In genomic region chr3:186998937-186999368, GRCh38 we compare ENCODE assay signal across 13 cellular contexts.
DNase-seq lines count a peak whose midpoint lies in the region; ATAC-seq and TF ChIP-seq lines count a peak whose summit lies in the region.
"Had no signal": no experiment of that assay in that cellular context is flagged by ENCODE, and none has a peak within 500 bp of the region (broad histone marks: within the 10 kb centered on the region; RNA-seq: fewer than 3 reads in every experiment).

No MANE protein-coding gene starts in this region.

- RAD21 ChIA-PET in HCT116 (lab: Charles Lee; ENCODE audit: low non-redundant PET in 1 of 2, low total read pairs in 2 of 2, uncharacterized antibody in 2 of 2, unreplicated experiment in 2 of 2): no interaction called here

- H3K4me2 ChIP-seq in BLaER1 (0 out of 2 replicates have a peak overlapping the region, but pooled peaks have one; percentile 75), HCT116 (ENCODE audit: low read length) (peak overlapping the region; percentile 59), PC-3 (ENCODE audit: low read length) (no peak overlapping the region), hepatocyte (no peak overlapping the region)

- intact Hi-C loops in HCT116 (cut with micrococcal nuclease): no loop called here
- intact Hi-C loops in PC-3 (cut with micrococcal nuclease): no loop called here

- H3K36me3 ChIP-seq in BLaER1 (peaks cover 65% of the 10 kb centered on the region), HCT116 (ENCODE audit: control insufficient read depth in 1 of 2, insufficient read depth in 2 of 2, low read length in 2 of 2) (no peaks in the 10 kb centered on the region), PC-3 (ENCODE audit: low read depth, low read length) (no peaks in the 10 kb centered on the region), iPS-15b (ENCODE audit: control insufficient read depth, insufficient read depth, low read length) (peaks cover 7% of the 10 kb centered on the region), hepatocyte (replicated peaks; ENCODE audit: insufficient read depth, low read depth) (no peaks in the 10 kb centered on the region)

- no peaks in the 10 kb centered on the region for H3F3A ChIP-seq in PC-3 (ENCODE audit: low read length, unreplicated experiment)

- TF ChIP-seq RAD21 in HCT116 (IDR thresholded peaks at IDR 0.05; ENCODE audit: low read depth): no peak

- WGBS in hepatocyte (ENCODE audit: low lambda C conversion rate, missing lambda C conversion rate): 58% methylated on average over 9 of the region's 9 CpGs

- no peak overlapping the region for H2AFZ ChIP-seq in HCT116 (ENCODE audit: low read depth, low read length, poor library complexity, severe bottlenecking)
- no peak overlapping the region for H2AFZ ChIP-seq in PC-3 (ENCODE audit: low read length)
- no peak overlapping the region for H2AFZ ChIP-seq in hepatocyte

- peaks cover 64% of the 10 kb centered on the region for H3K4me1 ChIP-seq in BLaER1
- peaks cover 12 to 24% of the 10 kb centered on the region in 2 experiments for H3K4me1 ChIP-seq in HCT116 (ENCODE audit: control insufficient read depth in 1 of 2, insufficient read depth in 2 of 2, low read length in 2 of 2)
- peaks cover 13% of the 10 kb centered on the region; the same call in 1 of the 2 replicates for H3K4me1 ChIP-seq in PC-3 (ENCODE audit: insufficient read depth, low read length)
- peaks cover 14% of the 10 kb centered on the region for H3K4me1 ChIP-seq in iPS-15b (ENCODE audit: control insufficient read depth, insufficient read depth, low read length)
- H3K4me1 ChIP-seq in hepatocyte (ENCODE audit: insufficient read depth): no peaks in the 10 kb centered on the region

- in situ Hi-C loops in GM13976 (cut with MboI; ENCODE audit: low sequenced_read_pairs, unreplicated experiment): no loop called here

- H4K20me1 ChIP-seq in BLaER1 (peaks cover 86% of the 10 kb centered on the region), HCT116 (ENCODE audit: insufficient read depth) (no peaks in the 10 kb centered on the region), PC-3 (ENCODE audit: low read length) (no peaks in the 10 kb centered on the region), hepatocyte (ENCODE audit: insufficient read depth, poor library complexity, severe bottlenecking) (no peaks in the 10 kb centered on the region)

- CTCF ChIA-PET in HCT116 (lab: Charles Lee) (no interaction called here), PC-3 (lab: Charles Lee) (interaction anchor here (0.5 kb wide), 1 partner anchor 306 kb away, joined by 3 read pairs; no protein-coding TSS in a partner anchor)

- H3K4me3 ChIP-seq in BLaER1: no peak overlapping the region
- H3K4me3 ChIP-seq in HCT116 (replicated peaks in 1 of 2; ENCODE audit: low read depth in 1 of 2, low read length in 2 of 2): no peak overlapping the region
- H3K4me3 ChIP-seq in PC-3 (ENCODE audit: low read length): no peak overlapping the region
- peak overlapping the region; percentile 1 for H3K4me3 ChIP-seq in iPS-15b (ENCODE audit: low read depth, low read length)
- H3K4me3 ChIP-seq in hepatocyte: no peak overlapping the region

- TF ChIP-seq CTCF in HCT116 (IDR thresholded peaks at IDR 0.05 in 2 of 3, conservative IDR thresholded peaks at IDR 0.05 in 1 of 3; ENCODE audit: borderline replicate concordance in 1 of 3, insufficient read depth in 1 of 3, low read depth in 2 of 3, low read length in 2 of 3): no peak
- TF ChIP-seq CTCF in PC-3 (conservative IDR thresholded peaks at IDR 0.05; ENCODE audit: low read depth, low read length): no peak
- no peak for TF ChIP-seq CTCF in hepatocyte (IDR thresholded peaks at IDR 0.05; ENCODE audit: poor library complexity)
- TF ChIP-seq CTCF in GM13976 (IDR thresholded peaks at IDR 0.05; ENCODE audit: borderline replicate concordance, control extremely low read depth, extremely low read depth, insufficient read depth, missing control alignments): no peak

- H3K9me2 ChIP-seq in HCT116 (ENCODE audit: insufficient read depth): no peaks in the 10 kb centered on the region
- H3K9me2 ChIP-seq in PC-3 (replicated peaks; ENCODE audit: low read length): no peaks in the 10 kb centered on the region
- H3K9me2 ChIP-seq in hepatocyte (replicated peaks; ENCODE audit: insufficient read depth): no peaks in the 10 kb centered on the region

- H3K27me3 ChIP-seq in BLaER1 (no peaks in the 10 kb centered on the region), HCT116 (ENCODE audit: insufficient read depth, low read length) (no peaks in the 10 kb centered on the region), PC-3 (ENCODE audit: low read length) (no peaks in the 10 kb centered on the region), iPS-15b (ENCODE audit: control insufficient read depth, insufficient read depth, low read length) (no peaks in the 10 kb centered on the region), hepatocyte (no peaks in the 10 kb centered on the region)

- no peak for ATAC-seq in HCT116
- ATAC-seq in PC-3: no peak
- no peak for ATAC-seq in GM21390 (IDR thresholded peaks at IDR 0.05; ENCODE audit: unreplicated experiment)
- ATAC-seq: stimulated activated naive CD8-positive, alpha-beta T cell treated with anti-CD3 and anti-CD28 coated beads, Interleukin-15, Interleukin-2, amounts not matched to agents 100 U/mL and 50 U/mL, for 24 hours had no signal

- DNase-seq in HCT116 (ENCODE audit: low read depth, low spot score) (no peak), PC-3 (peak; percentile 17), hepatocyte (ENCODE audit: low spot score) (no peak), T-helper 9 cell (no peak), GM13976 (ENCODE audit: low spot score) (no peak)
- DNase-seq: activated naive CD4-positive, alpha-beta T cell; COR-L47; mammary epithelial cell; NCI-H2081 treated with DMSO at 0.1 percent for 48 hours; stimulated activated naive CD8-positive, alpha-beta T cell treated with anti-CD3 and anti-CD28 coated beads, Interleukin-15, Interleukin-2, amounts not matched to agents 100 U/mL and 50 U/mL, for 24 hours had no signal

- H3K9ac ChIP-seq in BLaER1 (no peak overlapping the region), HCT116 (ENCODE audit: low read length) (no peak overlapping the region), PC-3 (ENCODE audit: low read length) (no peak overlapping the region), iPS-15b (ENCODE audit: low read depth, low read length) (no peak overlapping the region)

- no peak for TF ChIP-seq POLR2A in HCT116 (IDR thresholded peaks at IDR 0.05; ENCODE audit: borderline replicate concordance, extremely low read depth, insufficient read depth, insufficient read length)

- H3K79me2 ChIP-seq in HCT116 (ENCODE audit: insufficient read depth, low read length) (no peaks in the 10 kb centered on the region), PC-3 (ENCODE audit: low read length) (no peaks in the 10 kb centered on the region), hepatocyte (no peaks in the 10 kb centered on the region)

- POLR2A ChIA-PET in HCT116 (lab: Charles Lee): no interaction called here
- POLR2A ChIA-PET in PC-3 (lab: Charles Lee; ENCODE audit: unreplicated experiment): no interaction called here

- H3K9me3 ChIP-seq in BLaER1: no peaks in the 10 kb centered on the region
- no peaks in the 10 kb centered on the region for H3K9me3 ChIP-seq in HCT116 (ENCODE audit: control insufficient read depth in 1 of 2, insufficient read depth in 1 of 2, low read depth in 1 of 2, low read length in 2 of 2)
- H3K9me3 ChIP-seq in PC-3 (ENCODE audit: low read length): no peaks in the 10 kb centered on the region
- H3K9me3 ChIP-seq in iPS-15b (ENCODE audit: control insufficient read depth, insufficient read depth, low read length): no peaks in the 10 kb centered on the region
- no peaks in the 10 kb centered on the region for H3K9me3 ChIP-seq in hepatocyte (ENCODE audit: low read depth)

- BruUV-seq in HCT116 (replicated peaks; lab: Mats Ljungman, UMichigan) (no TSS peak), PC-3 (replicated peaks; lab: Mats Ljungman, UMichigan) (no TSS peak)

- 0 out of 2 replicates have a peak overlapping the region, but pooled peaks have one; percentile 14 for H3K27ac ChIP-seq in BLaER1
- no peak overlapping the region for H3K27ac ChIP-seq in HCT116 (ENCODE audit: low read depth, low read length)
- H3K27ac ChIP-seq in PC-3 (ENCODE audit: low read length): no peak overlapping the region
- no peak overlapping the region for H3K27ac ChIP-seq in hepatocyte

TF ChIP-seq in HCT116, 20 proteins besides CTCF, POLR2A, EP300 and RAD21:
- TF ChIP-seq SRF (IDR thresholded peaks at IDR 0.05; ENCODE audit: low read depth) (no peak), ATF3 (IDR thresholded peaks at IDR 0.05) (no peak), ZFX (IDR thresholded peaks at IDR 0.05) (no peak), REST (IDR thresholded peaks at IDR 0.05; ENCODE audit: low read depth) (no peak)
TF ChIP-seq in HCT116: peak in this region for 0.

Comparison
In these comparisons a context has a peak if more than half of its experiments do, and no peak if none do; other contexts are left out.
1. H3K4me2 ChIP-seq: peak in BLaER1 (single experiment) and HCT116 (single experiment); none in PC-3 (single experiment) and hepatocyte (single experiment).